In genomic region chr10:83104616-83105015, GRCh38 we compare ENCODE assay signal across 8 cellular contexts.
"Had no signal": no experiment of that assay in that cellular context is flagged by ENCODE, and none has a peak within 500 bp of the region (broad histone marks: within the 10 kb centered on the region; RNA-seq: fewer than 3 reads in every experiment).

No MANE protein-coding gene starts in this region.

- DNase-seq: GDM1, GF-D8 had no signal

- H3K4me3 ChIP-seq: GM12878 had no signal

- FAIRE-seq: G401.6, GM12878, GM12891, GM12892, GM18507, GM19239 had no signal

- ATAC-seq: GM12878 had no signal
